In genomic region chr17:73068322-73069153, GRCh38 we compare ENCODE assay signal across 12 cellular contexts. TPM values are rescaled to one million over a fixed set of nuclear protein-coding genes. Genes with fewer than 3 reads are reported as not detected.
A peak's percentile ranks its signal among the peaks of the same experiment; 100 is the strongest.
DNase-seq lines count a peak whose midpoint lies in the region; FAIRE-seq and TF ChIP-seq lines count a peak whose summit lies in the region.
"Had no signal": no experiment of that assay in that cellular context is flagged by ENCODE, and none has a peak within 500 bp of the region (broad histone marks: within the 10 kb centered on the region; RNA-seq: fewer than 3 reads in every experiment).

No MANE protein-coding gene starts in this region.

- H3K4me3 ChIP-seq in AG10803 (ENCODE audit: low read length) = no peak overlapping the region
- no peak overlapping the region for H3K4me3 ChIP-seq in bronchial epithelial cell (ENCODE audit: low read depth, low read length)
- no peak overlapping the region for H3K4me3 ChIP-seq in kidney (ENCODE audit: low read length in 2 of 2)
- H3K4me3 ChIP-seq in spleen = no peak overlapping the region
- H3K4me3 ChIP-seq: prostate gland had no signal

- FAIRE-seq in bronchial epithelial cell (lab: Jason Lieb, UNC) (no peak), kidney (lab: Jason Lieb, UNC) (no peak)
- FAIRE-seq: G401.6 had no signal

- TF ChIP-seq POLR2A in spleen (IDR thresholded peaks at IDR 0.05) = no peak

- no peaks in the 10 kb centered on the region for H3K9me3 ChIP-seq in kidney (ENCODE audit: control insufficient read depth in 1 of 2, low read length in 2 of 2)
- no peaks in the 10 kb centered on the region for H3K9me3 ChIP-seq in spleen
- H3K9me3 ChIP-seq: prostate gland had no signal

- no peak overlapping the region for H3K27ac ChIP-seq in kidney (ENCODE audit: low read depth in 2 of 2, low read length in 2 of 2)
- peak overlapping the region in 1 of 8 donors; percentile 28 for H3K27ac ChIP-seq in spleen
- H3K27ac ChIP-seq: prostate gland had no signal

- H3K4me1 ChIP-seq in kidney (ENCODE audit: control insufficient read depth in 1 of 2, insufficient read depth in 1 of 2, low read depth in 1 of 2, low read length in 2 of 2) = peaks cover 0 to 8% of the 10 kb centered on the region in 2 donors
- H3K4me1 ChIP-seq in spleen = peaks cover 0 to 50% (median 4%) of the 10 kb centered on the region in 6 donors
- H3K4me1 ChIP-seq: prostate gland had no signal

- 49 to 84% (median 69%) methylated on average over 9 of the region's 9 CpGs for WGBS in spleen, 5 donors

- H3K27me3 ChIP-seq in bronchial epithelial cell (ENCODE audit: control insufficient read depth, insufficient read depth, low read length) (no peaks in the 10 kb centered on the region), spleen (replicated peaks in 1 of 7) (no peaks in the 10 kb centered on the region)

- peaks cover 2% of the 10 kb centered on the region for H3K36me3 ChIP-seq in bronchial epithelial cell (ENCODE audit: control insufficient read depth, insufficient read depth, low read length)
- H3K36me3 ChIP-seq in kidney (ENCODE audit: control insufficient read depth in 1 of 2, insufficient read depth in 2 of 2, low read length in 2 of 2) = no peaks in the 10 kb centered on the region
- H3K36me3 ChIP-seq in spleen = peaks cover 0 to 44% (median 0%) of the 10 kb centered on the region in 6 donors
- H3K36me3 ChIP-seq: prostate gland had no signal

- H3K9ac ChIP-seq in kidney (ENCODE audit: low read length in 2 of 2) = no peak overlapping the region

- DNase-seq in AG10803 (ENCODE audit: low read depth) = peak; percentile 71
- peak; percentile 42 for DNase-seq in HuH-7.5 (ENCODE audit: low spot score)
- DNase-seq in bronchial epithelial cell (ENCODE audit: low read depth) = peak; percentile 84
- peak; percentile 92 for DNase-seq in left kidney (ENCODE audit: low read depth, low spot score)
- no peak for DNase-seq in NCI-H146 (lab: John Stamatoyannopoulos, UW)
- no peak for DNase-seq in COLO829 (ENCODE audit: low spot score)
- no peak for DNase-seq in kidney
- DNase-seq in spleen = no peak
- DNase-seq: activated T-cell treated with anti-CD3 and anti-CD28 coated beads, Interleukin-2, amount 50 U/mL, for 1 hour; SHP77 had no signal

- TF ChIP-seq CTCF in AG10803 (conservative IDR thresholded peaks at IDR 0.05; ENCODE audit: low read length) = no peak
- TF ChIP-seq CTCF in bronchial epithelial cell (IDR thresholded peaks at IDR 0.05; ENCODE audit: insufficient read depth, low read length, severe bottlenecking) = no peak
- TF ChIP-seq CTCF in kidney (IDR thresholded peaks at IDR 0.05; ENCODE audit: borderline replicate concordance, extremely low read depth, insufficient read depth) = no peak
- TF ChIP-seq CTCF in spleen (IDR thresholded peaks at IDR 0.05 in 8 of 11, conservative IDR thresholded peaks at IDR 0.05 in 3 of 11) = no peak

- intact Hi-C loops in kidney (cut with DNase I) = no loop called here
- intact Hi-C loops in spleen (cut with DNase I; ENCODE audit: low total_unique reads) = no loop called here

RNA-seq across cellular contexts. Expression of gene SLC39A11, which starts 23.9 kb away (rescaled TPM):
- total RNA-seq in bronchial epithelial cell = 23.4 and 24.8 TPM in 2 replicates
- total RNA-seq in kidney = 37.2 TPM
- polyA plus RNA-seq in kidney (ENCODE audit: insufficient read depth, low read depth, low replicate concordance) = 19.7 TPM
- total RNA-seq in spleen = 10 to 100 TPM; 22.5 to 45.2 (median 29.6) TPM
- 1 to 10 TPM; 4.1 to 8.1 (median 4.1) TPM for polyA plus RNA-seq in spleen

Comparison
In these comparisons a context has a peak if more than half of its experiments do, and no peak if none do; other contexts are left out.
1. DNase-seq: peak in AG10803 (single experiment), HuH-7.5 (single experiment), bronchial epithelial cell (single experiment) and left kidney (single experiment); none in NCI-H146 (single experiment), COLO829 (single experiment), kidney (single experiment) and spleen (single experiment).